In genomic region chr19:41309225-41310030, GRCh38 we compare ENCODE assay signal across 1 cellular context.
TF ChIP-seq lines count a peak whose summit lies in the region.

No MANE protein-coding gene starts in this region.

TF ChIP-seq in HepG2, 621 proteins besides CTCF, POLR2A, EP300 and RAD21:
- TF ChIP-seq ZBTB42 (CRISPR knock-in tag; IDR thresholded peaks at IDR 0.05) (0 out of 2 replicates have a peak, but pooled peaks have one; percentile 46), ZNF34 (CRISPR knock-in tag; IDR thresholded peaks at IDR 0.05; ENCODE audit: borderline replicate concordance) (0 out of 2 replicates have a peak, but pooled peaks have one; percentile 46), STAT5B (CRISPR knock-in tag; IDR thresholded peaks at IDR 0.05) (no peak), ZNF775 (CRISPR knock-in tag; IDR thresholded peaks at IDR 0.05; ENCODE audit: borderline replicate concordance) (0 out of 2 replicates have a peak, but pooled peaks have one; percentile 1), DBP (CRISPR knock-in tag; IDR thresholded peaks at IDR 0.05; ENCODE audit: not compliant biosample characterization) (no peak), ZHX2 (IDR thresholded peaks at IDR 0.05; ENCODE audit: low read depth) (no peak), ZHX2 (CRISPR knock-in tag; IDR thresholded peaks at IDR 0.05; ENCODE audit: borderline replicate concordance) (no peak), PAF1 (CRISPR knock-in tag; IDR thresholded peaks at IDR 0.05) (peak; percentile 76; the same call in 1 of the 2 replicates), ZNF652 (CRISPR knock-in tag; IDR thresholded peaks at IDR 0.05; ENCODE audit: borderline replicate concordance, low read depth) (no peak), MED1 (CRISPR knock-in tag; IDR thresholded peaks at IDR 0.05) (no peak), ETS1 (CRISPR knock-in tag; IDR thresholded peaks at IDR 0.05) (no peak), HNF1B (CRISPR knock-in tag; IDR thresholded peaks at IDR 0.05) (0 out of 2 replicates have a peak, but pooled peaks have one; percentile 4), SMAD3 (CRISPR knock-in tag; IDR thresholded peaks at IDR 0.05) (0 out of 2 replicates have a peak, but pooled peaks have one; percentile 2), CEBPG (CRISPR knock-in tag; IDR thresholded peaks at IDR 0.05) (no peak), ZNF205 (CRISPR knock-in tag; IDR thresholded peaks at IDR 0.05) (no peak), SRSF1 (optimal IDR thresholded peaks at IDR 0.05; ENCODE audit: low read depth, low read length) (peak; percentile 11), ZNF772 (CRISPR knock-in tag; IDR thresholded peaks at IDR 0.05) (no peak), ZSCAN29 (CRISPR knock-in tag; conservative IDR thresholded peaks at IDR 0.05) (0 out of 2 replicates have a peak, but pooled peaks have one; percentile 11), PITX1 (CRISPR knock-in tag; IDR thresholded peaks at IDR 0.05) (no peak), SCMH1 (CRISPR knock-in tag; IDR thresholded peaks at IDR 0.05; ENCODE audit: borderline replicate concordance) (no peak), NR2F2 (IDR thresholded peaks at IDR 0.05; ENCODE audit: borderline replicate concordance, low read depth) (peak; percentile 5; the same call in 1 of the 2 replicates), ZFP90 (CRISPR knock-in tag; IDR thresholded peaks at IDR 0.05; ENCODE audit: borderline replicate concordance) (0 out of 2 replicates have a peak, but pooled peaks have one; percentile 9), YEATS4 (CRISPR knock-in tag; IDR thresholded peaks at IDR 0.05; ENCODE audit: borderline replicate concordance) (0 out of 2 replicates have a peak, but pooled peaks have one; percentile 12)
TF ChIP-seq in HepG2: peak in this region for 11.
